In the genomic region with DNA sequence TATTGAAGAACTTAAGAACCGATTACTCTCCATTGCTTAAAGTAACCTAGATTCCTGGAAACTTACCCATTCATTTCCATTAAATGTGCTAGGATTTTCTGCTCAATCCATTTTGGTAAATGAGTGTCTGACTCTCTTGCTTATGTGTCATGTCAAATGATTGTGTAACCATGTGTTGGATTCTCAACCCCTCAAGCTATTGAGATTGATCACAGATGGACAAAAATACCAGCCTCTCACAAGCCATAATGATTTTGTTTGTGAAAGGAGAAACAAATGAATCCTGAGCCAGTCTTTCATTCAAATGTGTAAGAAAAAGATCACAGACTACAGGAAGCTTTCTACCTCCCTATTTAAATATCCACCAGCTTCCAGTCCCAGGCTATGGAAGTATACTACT, we compare ENCODE assay signal across 21 cellular contexts.
"Had no signal": no experiment of that assay in that cellular context is flagged by ENCODE, and none has a peak within 500 bp of the region (broad histone marks: within the 10 kb centered on the region; RNA-seq: fewer than 3 reads in every experiment).

No MANE protein-coding gene starts in this region.

- H3K36me3 Mint-ChIP-seq: activated naive CD8-positive, alpha-beta T cell treated with anti-CD3 and anti-CD28 coated beads for 36 hours; type B pancreatic cell had no signal

- H3K27me3 ChIP-seq: cardiac muscle cell, sigmoid colon had no signal

- H3K4me1 ChIP-seq: sigmoid colon had no signal

- ATAC-seq: activated T-cell treated with anti-CD3 and anti-CD28 coated beads, Interleukin-2, amount 50 U/mL, for 4 hours; left colon; mucosa of descending colon; SK-N-SH treated with all-trans-retinoic acid at 6 μM for 48 hours had no signal

- H3K27me3 Mint-ChIP-seq: activated naive CD8-positive, alpha-beta T cell treated with anti-CD3 and anti-CD28 coated beads for 36 hours had no signal

- H3K9me3 ChIP-seq: mucosa of descending colon, sigmoid colon, thoracic aorta had no signal

- DNase-seq: activated CD4-positive, alpha-beta T cell treated with anti-CD3 and anti-CD28 coated beads for 1 hour; activated CD4-positive, alpha-beta T cell treated with anti-CD3 and anti-CD28 coated beads, Interleukin-2, amount 50 U/mL, for 4 hours; activated CD8-positive, alpha-beta memory T cell treated with anti-CD3 and anti-CD28 coated beads for 24 hours; activated CD8-positive, alpha-beta memory T cell treated with anti-CD3 and anti-CD28 coated beads, Interleukin-2, amount 50 U/mL, for 48 hours; activated naive CD4-positive, alpha-beta T cell treated with Interleukin-2 at 50 U/mL for 16 hours; activated naive CD8-positive, alpha-beta T cell treated with anti-CD3 and anti-CD28 coated beads for 36 hours; activated T-cell treated with anti-CD3 and anti-CD28 coated beads, Interleukin-2, amount 50 U/mL, for 4 hours; amniotic stem cell; erythroblast; left colon; mesenchymal stem cell; mucosa of descending colon; occipital lobe; posterior cingulate gyrus; sigmoid colon; stimulated activated CD4-positive, alpha-beta T cell treated with anti-CD3 and anti-CD28 coated beads, Interleukin-4, amount 100 ng/mL, for 1 hour; stimulated activated naive CD4-positive, alpha-beta T cell had no signal

- H3K27ac Mint-ChIP-seq: activated naive CD8-positive, alpha-beta T cell treated with anti-CD3 and anti-CD28 coated beads for 36 hours; type B pancreatic cell had no signal

- H3K4me3 Mint-ChIP-seq: activated naive CD8-positive, alpha-beta T cell treated with anti-CD3 and anti-CD28 coated beads for 36 hours; activated T-cell treated with anti-CD3 and anti-CD28 coated beads, Interleukin-2, amount 50 U/mL, for 4 hours; type B pancreatic cell had no signal

- H3K9me3 Mint-ChIP-seq: activated naive CD8-positive, alpha-beta T cell treated with anti-CD3 and anti-CD28 coated beads for 36 hours; type B pancreatic cell had no signal

- H3K27ac ChIP-seq: cardiac muscle cell, sigmoid colon, thoracic aorta had no signal

- H3K4me1 Mint-ChIP-seq: activated naive CD8-positive, alpha-beta T cell treated with anti-CD3 and anti-CD28 coated beads for 36 hours had no signal

- H3K36me3 ChIP-seq: cardiac muscle cell, sigmoid colon, thoracic aorta had no signal

- H3K4me3 ChIP-seq: cardiac muscle cell, mucosa of descending colon, sigmoid colon, thoracic aorta had no signal
